Comparison of ENCODE assay signal across 21 cellular contexts in the genomic region with DNA sequence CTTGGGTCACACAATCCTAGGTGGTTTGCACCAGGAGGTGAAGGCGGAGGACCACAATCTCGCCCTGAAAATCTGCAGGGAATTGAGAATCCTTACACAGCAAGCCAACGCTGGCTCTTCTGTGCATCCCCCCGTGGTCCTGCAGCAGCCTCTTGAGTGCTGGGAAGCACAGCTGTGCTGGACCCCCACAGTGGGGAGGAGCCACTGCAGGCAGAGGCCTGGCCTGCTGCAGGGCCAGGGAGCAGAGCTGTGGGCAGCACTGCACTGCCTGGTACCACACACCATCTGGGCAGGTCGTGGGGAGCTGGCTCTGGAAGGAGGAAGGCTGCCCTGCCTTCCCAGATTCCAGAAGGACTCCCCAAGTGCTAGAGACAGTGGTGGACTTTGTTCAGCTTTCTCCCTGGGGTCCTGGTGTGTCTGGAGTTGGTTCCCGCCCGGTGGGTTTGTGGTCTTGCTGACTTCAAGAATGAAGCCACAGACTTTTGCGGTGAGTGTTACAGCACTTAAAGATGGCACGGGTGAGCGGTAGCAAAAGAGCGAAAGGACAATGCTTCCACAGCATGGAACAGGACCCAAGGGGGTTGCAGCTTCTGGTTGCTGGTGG.
"Had no signal": no experiment of that assay in that cellular context is flagged by ENCODE, and none has a peak within 500 bp of the region (broad histone marks: within the 10 kb centered on the region; RNA-seq: fewer than 3 reads in every experiment).

No MANE protein-coding gene starts in this region.

- H3K27ac ChIP-seq: breast epithelium, colonic mucosa, left ventricle myocardium inferior, pancreas, psoas muscle, thyroid gland had no signal

- DNase-seq: activated CD4-positive, alpha-beta T cell treated with anti-CD3 and anti-CD28 coated beads for 4 hours; activated CD4-positive, alpha-beta T cell treated with anti-CD3 and anti-CD28 coated beads, Interleukin-2, amount 50 U/mL, for 48 hours; activated CD4-positive, CD25-positive, alpha-beta regulatory T cell; activated effector memory CD4-positive, alpha-beta T cell treated with Interleukin-2 at 50 U/mL for 16 hours; activated naive CD4-positive, alpha-beta T cell treated with anti-CD3 and anti-CD28 coated beads for 36 hours; activated naive CD8-positive, alpha-beta T cell treated with anti-CD3 and anti-CD28 coated beads, Interleukin-2, amount 10 ng/mL, durations not matched to agents 7 days and 5 days; activated T-cell treated with anti-CD3 and anti-CD28 coated beads, Interleukin-2, amount 50 U/mL, for 72 hours; amniotic stem cell; colonic mucosa; endodermal cell; kidney glomerular epithelial cell; left ventricle myocardium inferior; naive thymus-derived CD4-positive, alpha-beta T cell; pancreas; psoas muscle; right cardiac atrium; stimulated activated CD4-positive, alpha-beta T cell treated with anti-CD3 and anti-CD28 coated beads, Interleukin-12 subunit alpha, Interleukin-12 subunit beta, amount 100 ng/mL, for 4 hours; stimulated activated CD4-positive, alpha-beta T cell treated with anti-CD3 and anti-CD28 coated beads, Interleukin-4, amount 100 ng/mL, for 4 hours; T-helper 9 cell; thyroid gland had no signal

- H3K27me3 ChIP-seq: breast epithelium, colonic mucosa, pancreas, thyroid gland had no signal

- H3K36me3 ChIP-seq: breast epithelium, colonic mucosa, left ventricle myocardium inferior, pancreas, thyroid gland had no signal

- H3K4me1 ChIP-seq: breast epithelium, colonic mucosa, left ventricle myocardium inferior, pancreas, psoas muscle, thyroid gland had no signal

- H3K9me3 ChIP-seq: breast epithelium, colonic mucosa, left ventricle myocardium inferior, pancreas, psoas muscle, thyroid gland had no signal

- ATAC-seq: activated T-cell treated with anti-CD3 and anti-CD28 coated beads, Interleukin-2, amount 50 U/mL, for 72 hours; naive thymus-derived CD4-positive, alpha-beta T cell; psoas muscle had no signal

- H3K4me3 ChIP-seq: breast epithelium, colonic mucosa, left ventricle myocardium inferior, pancreas, psoas muscle, thyroid gland had no signal
